ENCODE assay signal across 8 cellular contexts in the genomic region with DNA sequence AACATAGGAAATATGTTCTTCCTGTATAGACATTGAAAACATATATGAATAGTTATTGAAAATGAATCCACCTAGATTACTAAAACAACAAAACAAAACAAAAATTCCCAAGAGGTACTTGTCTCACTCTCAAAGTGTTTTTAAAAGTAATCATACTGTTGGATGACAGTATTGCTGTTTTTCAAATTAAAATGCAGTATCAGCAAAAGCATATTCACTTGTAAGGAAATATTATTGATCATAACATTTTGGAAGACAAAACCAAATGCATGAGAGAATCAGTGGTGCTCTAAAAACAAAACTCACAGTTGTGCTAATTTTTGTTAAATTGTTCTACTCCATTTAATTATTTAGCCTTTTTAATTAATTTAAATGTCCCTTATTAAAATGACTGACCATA.
"Had no signal": no experiment of that assay in that cellular context is flagged by ENCODE, and none has a peak within 500 bp of the region (broad histone marks: within the 10 kb centered on the region; RNA-seq: fewer than 3 reads in every experiment).

No MANE protein-coding gene starts in this region.

- H3K4me2 ChIP-seq: GM23338 had no signal

- H3K36me3 ChIP-seq: HAP-1 had no signal

- H3K9me3 ChIP-seq: HAP-1 had no signal

- FAIRE-seq: H1 had no signal

- DNase-seq: H7, HFFc6, KG1 had no signal

- ATAC-seq: GM23338, HCT116 had no signal

- H2AFZ ChIP-seq: GM23338 had no signal

- H3K4me1 ChIP-seq: HAP-1 had no signal

- H3K27ac ChIP-seq: HL-60 had no signal

- H3K4me3 ChIP-seq: GM23338, HAP-1 had no signal
